ENCODE assay signal across 26 cellular contexts in genomic region chr3:180987344-180987743, GRCh38. TPM values are rescaled to one million over a fixed set of nuclear protein-coding genes. Genes with fewer than 3 reads are reported as not detected.
DNase-seq lines count a peak whose midpoint lies in the region; ATAC-seq and TF ChIP-seq lines count a peak whose summit lies in the region.
"Had no signal": no experiment of that assay in that cellular context is flagged by ENCODE, and none has a peak within 500 bp of the region (broad histone marks: within the 10 kb centered on the region; RNA-seq: fewer than 3 reads in every experiment).

No MANE protein-coding gene starts in this region.

- H3K4me1 Mint-ChIP-seq in activated T-cell treated with anti-CD3 and anti-CD28 coated beads, Interleukin-2, amount 50 U/mL, for 72 hours (ENCODE audit: low read depth): peaks cover 50% of the 10 kb centered on the region
- H3K4me1 Mint-ChIP-seq in memory B cell: peaks cover 8% of the 10 kb centered on the region
- peaks cover 7% of the 10 kb centered on the region for H3K4me1 Mint-ChIP-seq in stimulated activated memory B cell treated with anti-CD40 and anti-IgM and Interleukin-4, amounts not matched to agents 10 μg/mL and 1 μg/mL and 100 μg/mL, for 72 hours

- H2AFZ ChIP-seq in MM.1S (ENCODE audit: low read length): no peak overlapping the region
- H2AFZ ChIP-seq: parathyroid adenoma, PC-9 had no signal

- H3K9ac ChIP-seq in MM.1S (ENCODE audit: low read length): no peak overlapping the region
- H3K9ac ChIP-seq: parathyroid adenoma had no signal

- peaks cover 20% of the 10 kb centered on the region for H3K79me2 ChIP-seq in MM.1S (ENCODE audit: low read length)
- H3K79me2 ChIP-seq: parathyroid adenoma had no signal

- peak overlapping the region; percentile 75 for H3K27ac Mint-ChIP-seq in activated T-cell treated with anti-CD3 and anti-CD28 coated beads, Interleukin-2, amount 50 U/mL, for 72 hours
- H3K27ac Mint-ChIP-seq in memory B cell: peak overlapping the region; percentile 58
- peak overlapping the region; percentile 12 for H3K27ac Mint-ChIP-seq in stimulated activated memory B cell treated with anti-CD40 and anti-IgM and Interleukin-4, amounts not matched to agents 10 μg/mL and 1 μg/mL and 100 μg/mL, for 72 hours
- H3K27ac Mint-ChIP-seq: WTC11 had no signal

- no peaks in the 10 kb centered on the region for H3K36me3 ChIP-seq in MM.1S (replicated peaks; ENCODE audit: insufficient read depth, low read length)

- peaks cover 2 to 5% of the 10 kb centered on the region in 2 donors for H3K36me3 Mint-ChIP-seq in activated T-cell treated with anti-CD3 and anti-CD28 coated beads, Interleukin-2, amount 50 U/mL, for 72 hours (ENCODE audit: insufficient read depth in 2 of 2)
- peaks cover 6% of the 10 kb centered on the region for H3K36me3 Mint-ChIP-seq in memory B cell
- peaks cover 7% of the 10 kb centered on the region for H3K36me3 Mint-ChIP-seq in stimulated activated memory B cell treated with anti-CD40 and anti-IgM and Interleukin-4, amounts not matched to agents 10 μg/mL and 1 μg/mL and 100 μg/mL, for 72 hours

- no peaks in the 10 kb centered on the region for H3K9me3 ChIP-seq in MM.1S (replicated peaks; ENCODE audit: insufficient read depth, low read length)
- H3K9me3 ChIP-seq: SJCRH30, vagina had no signal

- H3K9me3 Mint-ChIP-seq in activated T-cell treated with anti-CD3 and anti-CD28 coated beads, Interleukin-2, amount 50 U/mL, for 72 hours: no peaks in the 10 kb centered on the region
- no peaks in the 10 kb centered on the region for H3K9me3 Mint-ChIP-seq in memory B cell
- no peaks in the 10 kb centered on the region for H3K9me3 Mint-ChIP-seq in stimulated activated memory B cell treated with anti-CD40 and anti-IgM and Interleukin-4, amounts not matched to agents 10 μg/mL and 1 μg/mL and 100 μg/mL, for 72 hours
- H3K9me3 Mint-ChIP-seq: WTC11 had no signal

- H3K4me1 ChIP-seq in MM.1S (ENCODE audit: low read length): 0 out of 2 replicates have a peak, but pooled peaks cover 6% of the 10 kb centered on the region
- H3K4me1 ChIP-seq: foreskin keratinocyte, SJCRH30 had no signal

- peak overlapping the region in 1 of 2 donors; percentile 93 for H3K4me3 Mint-ChIP-seq in activated T-cell treated with anti-CD3 and anti-CD28 coated beads, Interleukin-2, amount 50 U/mL, for 72 hours
- H3K4me3 Mint-ChIP-seq in memory B cell: no peak overlapping the region
- H3K4me3 Mint-ChIP-seq in stimulated activated memory B cell treated with anti-CD40 and anti-IgM and Interleukin-4, amounts not matched to agents 10 μg/mL and 1 μg/mL and 100 μg/mL, for 72 hours: no peak overlapping the region

- no peaks in the 10 kb centered on the region for H3K27me3 ChIP-seq in MM.1S (replicated peaks; ENCODE audit: insufficient read depth, low read length)
- H3K27me3 ChIP-seq: foreskin keratinocyte, SJCRH30, vagina had no signal

- no peak for ATAC-seq in activated T-cell treated with anti-CD3 and anti-CD28 coated beads, Interleukin-2, amount 50 U/mL, for 72 hours (replicated peaks in 1 of 2)
- ATAC-seq in memory B cell (ENCODE audit: low read depth) (no peak), GM18873 (IDR thresholded peaks at IDR 0.05; ENCODE audit: low FRiP score, unreplicated experiment) (no peak), HG02623 (IDR thresholded peaks at IDR 0.05; ENCODE audit: unreplicated experiment) (no peak)
- no peak for ATAC-seq in stimulated activated memory B cell treated with anti-CD40 and anti-IgM and Interleukin-4, amounts not matched to agents 10 μg/mL and 1 μg/mL and 100 μg/mL, for 72 hours
- ATAC-seq: foreskin keratinocyte, GM12878, WTC11 had no signal

- peaks cover 28% of the 10 kb centered on the region for H3F3A ChIP-seq in MM.1S (ENCODE audit: insufficient read depth, low read length)

- no peak overlapping the region for H3K4me3 ChIP-seq in MM.1S (ENCODE audit: low read length)
- H3K4me3 ChIP-seq: GM12878, PC-9, SJCRH30, vagina had no signal

- H3K27me3 Mint-ChIP-seq in activated T-cell treated with anti-CD3 and anti-CD28 coated beads, Interleukin-2, amount 50 U/mL, for 72 hours (ENCODE audit: low read depth): no peaks in the 10 kb centered on the region
- H3K27me3 Mint-ChIP-seq in memory B cell: no peaks in the 10 kb centered on the region
- no peaks in the 10 kb centered on the region for H3K27me3 Mint-ChIP-seq in stimulated activated memory B cell treated with anti-CD40 and anti-IgM and Interleukin-4, amounts not matched to agents 10 μg/mL and 1 μg/mL and 100 μg/mL, for 72 hours

- H3K27ac ChIP-seq in MM.1S (ENCODE audit: low read length): no peak overlapping the region
- H3K27ac ChIP-seq: C4-2B, foreskin keratinocyte, parathyroid adenoma, PC-9, SJCRH30, vagina had no signal

- H3K4me2 ChIP-seq in MM.1S (ENCODE audit: low read depth, low read length): no peak overlapping the region

- no peaks in the 10 kb centered on the region for H4K20me1 ChIP-seq in MM.1S (ENCODE audit: insufficient read depth, low read length)

- DNase-seq in activated T-cell treated with anti-CD3 and anti-CD28 coated beads, Interleukin-2, amount 50 U/mL, for 72 hours: no peak
- no peak for DNase-seq in activated T-cell treated with anti-CD3 and anti-CD28 coated beads, Interleukin-2, amount 50 U/mL, for 48 hours
- DNase-seq in MM.1S: peak; percentile 19
- DNase-seq in memory B cell (ENCODE audit: low spot score in 2 of 2): no peak
- no peak for DNase-seq in NCI-H82 (lab: John Stamatoyannopoulos, UW)
- DNase-seq: ACHN; activated CD8-positive, alpha-beta memory T cell treated with anti-CD3 and anti-CD28 coated beads for 24 hours; activated effector memory CD4-positive, alpha-beta T cell treated with anti-CD3 and anti-CD28 coated beads, Interleukin-2, amount 50 U/mL, for 16 hours; anterior cingulate cortex; cerebellar nuclear complex; erythroblast; foreskin keratinocyte; hippocampal formation; NCI-H1092 treated with DMSO at 0.1 percent for 48 hours; NCI-H2029 treated with DMSO at 0.1 percent for 48 hours; NCI-H345; PC-9; SJCRH30 had no signal

- TF ChIP-seq CTCF in MM.1S (IDR thresholded peaks at IDR 0.05; ENCODE audit: low read length): no peak

- no peaks in the 10 kb centered on the region for H3K9me2 ChIP-seq in MM.1S (replicated peaks; ENCODE audit: insufficient read depth, low read length)

RNA-seq across cellular contexts. Expression of gene DNAJC19, which starts 2.2 kb away (rescaled TPM):
- total RNA-seq in activated T-cell treated with anti-CD3 and anti-CD28 coated beads, Interleukin-2, amount 50 U/mL, for 72 hours: 10 to 100 TPM; 49.2 to 53.6 TPM

Comparison
In these comparisons a context has a peak if more than half of its experiments do, and no peak if none do; other contexts are left out.
1. H3K27ac Mint-ChIP-seq: peak in every context shown above with its lines; median percentile 75 in activated T-cell treated with anti-CD3 and anti-CD28 coated beads, Interleukin-2, amount 50 U/mL, for 72 hours; 58 in memory B cell; 12 in stimulated activated memory B cell treated with anti-CD40 and anti-IgM and Interleukin-4, amounts not matched to agents 10 μg/mL and 1 μg/mL and 100 μg/mL, for 72 hours.